ENCODE assay signal across 13 cellular contexts in the genomic region with DNA sequence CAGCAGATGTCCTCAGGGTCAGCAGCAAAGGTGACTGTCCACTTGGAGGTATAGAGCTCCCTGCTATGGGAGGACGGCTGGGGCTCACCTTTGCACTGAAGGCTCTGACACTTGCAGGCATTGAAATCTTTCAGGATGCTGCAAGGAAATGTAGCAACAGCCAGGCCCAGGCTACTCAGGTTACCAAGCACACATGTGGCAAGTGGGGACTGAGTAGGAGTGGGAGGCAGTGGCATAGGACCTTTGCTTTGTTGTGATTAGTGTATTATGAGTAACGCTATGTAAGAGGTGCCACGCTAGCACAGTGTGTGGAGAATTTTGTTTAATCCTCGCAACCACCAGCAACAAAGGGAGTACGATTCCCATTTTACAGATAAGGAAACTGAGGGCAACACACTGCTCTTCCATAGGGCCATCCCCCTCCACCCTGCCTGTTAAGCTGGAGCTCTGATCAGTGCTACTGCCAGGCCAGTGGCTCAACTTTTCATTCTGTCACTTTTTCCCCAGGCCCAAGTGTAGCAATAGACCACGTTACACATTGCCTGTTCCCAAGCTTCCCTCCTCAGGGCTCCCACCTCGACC. TPM values are rescaled to one million over a fixed set of nuclear protein-coding genes. Genes with fewer than 3 reads are reported as not detected.
"Had no signal": no experiment of that assay in that cellular context is flagged by ENCODE, and none has a peak within 500 bp of the region (broad histone marks: within the 10 kb centered on the region; RNA-seq: fewer than 3 reads in every experiment).

No MANE protein-coding gene starts in this region.

- H3K27me3 Mint-ChIP-seq: activated CD4-positive, alpha-beta T cell treated with anti-CD3 and anti-CD28 coated beads for 36 hours; activated CD8-positive, alpha-beta T cell treated with anti-CD3 and anti-CD28 coated beads for 36 hours had no signal

- H3K4me3 Mint-ChIP-seq: activated CD4-positive, alpha-beta T cell treated with anti-CD3 and anti-CD28 coated beads for 36 hours; activated CD8-positive, alpha-beta T cell treated with anti-CD3 and anti-CD28 coated beads for 36 hours had no signal

- H3K27ac ChIP-seq: cardiac muscle cell, hepatocyte, SK-N-MC, transverse colon, WERI-Rb-1 had no signal

- H3K9me3 ChIP-seq: transverse colon had no signal

- H3K4me3 ChIP-seq: cardiac muscle cell, hepatocyte, SK-N-MC, smooth muscle cell, transverse colon had no signal

- H3K27ac Mint-ChIP-seq: activated CD4-positive, alpha-beta T cell treated with anti-CD3 and anti-CD28 coated beads for 36 hours; activated CD8-positive, alpha-beta T cell treated with anti-CD3 and anti-CD28 coated beads for 36 hours; activated T-helper 2 cell treated with anti-CD3 and anti-CD28 coated beads, Interferon-gamma antibody, Interleukin-2, Interleukin-4, amounts not matched to agents 10 μg/mL and 5 μg/mL and 100 μg/mL, durations not matched to agents 14 hours and 24 hours and 36 hours had no signal

- ATAC-seq: activated CD4-positive, alpha-beta T cell treated with anti-CD3 and anti-CD28 coated beads for 36 hours; activated CD8-positive, alpha-beta T cell treated with anti-CD3 and anti-CD28 coated beads for 36 hours had no signal

- H3K4me2 ChIP-seq: hepatocyte, smooth muscle cell had no signal

- H3K9me3 Mint-ChIP-seq: activated CD8-positive, alpha-beta T cell treated with anti-CD3 and anti-CD28 coated beads for 36 hours; activated T-helper 2 cell treated with anti-CD3 and anti-CD28 coated beads, Interferon-gamma antibody, Interleukin-2, Interleukin-4, amounts not matched to agents 10 μg/mL and 5 μg/mL and 100 μg/mL, durations not matched to agents 14 hours and 24 hours and 36 hours had no signal

- H3K36me3 ChIP-seq: WERI-Rb-1 had no signal

- H3K27me3 ChIP-seq: cardiac muscle cell, hepatocyte, transverse colon had no signal

- DNase-seq: activated CD4-positive, alpha-beta T cell treated with anti-CD3 and anti-CD28 coated beads for 36 hours; activated CD8-positive, alpha-beta T cell treated with anti-CD3 and anti-CD28 coated beads for 36 hours; effector memory CD4-positive, alpha-beta T cell; erythroblast; T-helper 1 cell; transverse colon; WERI-Rb-1 had no signal

RNA-seq across cellular contexts. Expression of gene LEFTY1, which starts 28.0 kb away (rescaled TPM):
- total RNA-seq: activated CD4-positive, alpha-beta T cell treated with anti-CD3 and anti-CD28 coated beads for 36 hours; activated T-helper 2 cell treated with anti-CD3 and anti-CD28 coated beads, Interferon-gamma antibody, Interleukin-2, Interleukin-4, amounts not matched to agents 10 μg/mL and 5 μg/mL and 100 μg/mL, durations not matched to agents 14 hours and 24 hours and 36 hours; kidney epithelial cell; smooth muscle cell had no signal
